ENCODE assay signal across 8 cellular contexts in genomic region chr6:156720739-156721714, GRCh38. TPM values are rescaled to one million over a fixed set of nuclear protein-coding genes. Genes with fewer than 3 reads are reported as not detected.
DNase-seq lines count a peak whose midpoint lies in the region; ATAC-seq and TF ChIP-seq lines count a peak whose summit lies in the region.

No MANE protein-coding gene starts in this region.

- H3K9me3 ChIP-seq in lung (ENCODE audit: control insufficient read depth in 2 of 2, insufficient read depth in 1 of 2, low read length in 1 of 2), result no peaks in the 10 kb centered on the region
- H3K9me3 ChIP-seq in uterus, result no peaks in the 10 kb centered on the region

- H3K27me3 ChIP-seq in lung (ENCODE audit: control insufficient read depth, insufficient read depth), result no peaks in the 10 kb centered on the region
- H3K27me3 ChIP-seq in uterus, result no peaks in the 10 kb centered on the region

- H3K4me3 ChIP-seq in lung (no peak overlapping the region), uterus (no peak overlapping the region)

- H3K4me1 Mint-ChIP-seq in MCF 10A (ENCODE audit: insufficient read depth, unreplicated experiment), result peaks cover 22% of the 10 kb centered on the region

- H3K4me1 ChIP-seq in lung (ENCODE audit: control insufficient read depth in 2 of 2, insufficient read depth in 2 of 2, low read length in 2 of 2) (peaks cover 0 to 8% of the 10 kb centered on the region in 2 donors), uterus (no peaks in the 10 kb centered on the region)

- peak; percentile 36 for ATAC-seq in GM19468 (IDR thresholded peaks at IDR 0.05; ENCODE audit: extremely low read depth, unreplicated experiment)
- ATAC-seq in HG03571 (IDR thresholded peaks at IDR 0.05; ENCODE audit: unreplicated experiment), result peak; percentile 45
- ATAC-seq in lung (ENCODE audit: insufficient read depth, low FRiP score), result no peak

- no peaks in the 10 kb centered on the region for H3K9me3 Mint-ChIP-seq in MCF 10A (ENCODE audit: unreplicated experiment)

- BruUV-seq in MCF 10A (replicated peaks; lab: Mats Ljungman, UMichigan), result no TSS peak

- H3K36me3 ChIP-seq in lung (ENCODE audit: control insufficient read depth in 2 of 2, insufficient read depth in 2 of 2, low read length in 2 of 2) (no peaks in the 10 kb centered on the region), uterus (no peaks in the 10 kb centered on the region)

- 41 to 57% methylated on average over 16 of the region's 16 CpGs for WGBS in lung, 2 donors

- CTCF ChIA-PET in MCF 10A (lab: Yijun Ruan, JAX), result interaction anchor here (0.5 to 1.6 kb wide), 10 partner anchors 10 to 651 kb away, joined by 3 to 7 read pairs (median 4); no protein-coding TSS in a partner anchor

- POLR2A ChIA-PET in MCF 10A (lab: Yijun Ruan, JAX), result interaction anchor here (0.5 to 5.0 kb wide), 45 partner anchors 8 to 1407 kb away, joined by 3 to 196 read pairs (median 5); partner anchors contain the start of genes ARID1B and TFB1M

- no peak for TF ChIP-seq POLR2A in uterus (IDR thresholded peaks at IDR 0.05)

- intact Hi-C loops in MCF 10A (cut with micrococcal nuclease), result loop anchor here (1.0 kb wide), 2 partner anchors 34 to 56 kb away; partner anchors contain the start of gene ARID1B
- intact Hi-C loops in uterus (cut with DNase I; ENCODE audit: low total_unique reads), result no loop called here

- no peak for TF ChIP-seq CTCF in MCF 10A (IDR thresholded peaks at IDR 0.05; ENCODE audit: unreplicated experiment)
- TF ChIP-seq CTCF in lung (IDR thresholded peaks at IDR 0.05; ENCODE audit: control extremely low read depth, extremely low read depth), result no peak
- TF ChIP-seq CTCF in uterus (IDR thresholded peaks at IDR 0.05), result no peak

- peak overlapping the region; percentile 97 for H3K27ac Mint-ChIP-seq in MCF 10A (ENCODE audit: low read depth, unreplicated experiment)

- H3K27ac ChIP-seq in lung (ENCODE audit: low read depth in 1 of 2, low read length in 1 of 2), result peak overlapping the region; percentile 46 to 89
- H3K27ac ChIP-seq in uterus, result peak overlapping the region; percentile 89 to 95

- H3K27me3 Mint-ChIP-seq in MCF 10A (ENCODE audit: insufficient read depth, unreplicated experiment), result no peaks in the 10 kb centered on the region

- H3K4me3 Mint-ChIP-seq in MCF 10A (ENCODE audit: unreplicated experiment), result peak overlapping the region; percentile 68

- DNase-seq in COLO668 (lab: John Stamatoyannopoulos, UW; ENCODE audit: unreplicated experiment) (peak; percentile 18), MCF 10A (ENCODE audit: unreplicated experiment) (peak; percentile 81), lung (ENCODE audit: low spot score) (peak; percentile 58), uterus (peak in 1 of 2 donors; percentile 20), NCI-H187 (lab: John Stamatoyannopoulos, UW) (no peak), OCI-M2 (lab: John Stamatoyannopoulos, UW; ENCODE audit: unreplicated experiment) (no peak)

- H3K36me3 Mint-ChIP-seq in MCF 10A (ENCODE audit: insufficient read depth, unreplicated experiment), result no peaks in the 10 kb centered on the region

RNA-seq across cellular contexts. Expression of gene ARID1B, which starts 56.2 kb away (rescaled TPM):
- 62.2 and 63.9 TPM in 2 replicates for total RNA-seq in MCF 10A (2022)
- 100 to 1,000 TPM in 1 of 2 donors, 10 to 100 TPM in 1; 82.0 to 239 TPM for total RNA-seq in lung
- polyA plus RNA-seq in lung, result 10 to 100 TPM; 10.5 to 19.7 TPM
- 100 to 1,000 TPM in 2 of 4 donors, 10 to 100 TPM in 2; 63.8 to 198 (median 125) TPM for total RNA-seq in uterus

Comparison
In these comparisons a context has a peak if more than half of its experiments do, and no peak if none do; other contexts are left out.
1. DNase-seq: peak in COLO668 (single experiment), MCF 10A (single experiment) and lung (single experiment); none in NCI-H187 (0 of 2) and OCI-M2 (single experiment).